In the genomic region with DNA sequence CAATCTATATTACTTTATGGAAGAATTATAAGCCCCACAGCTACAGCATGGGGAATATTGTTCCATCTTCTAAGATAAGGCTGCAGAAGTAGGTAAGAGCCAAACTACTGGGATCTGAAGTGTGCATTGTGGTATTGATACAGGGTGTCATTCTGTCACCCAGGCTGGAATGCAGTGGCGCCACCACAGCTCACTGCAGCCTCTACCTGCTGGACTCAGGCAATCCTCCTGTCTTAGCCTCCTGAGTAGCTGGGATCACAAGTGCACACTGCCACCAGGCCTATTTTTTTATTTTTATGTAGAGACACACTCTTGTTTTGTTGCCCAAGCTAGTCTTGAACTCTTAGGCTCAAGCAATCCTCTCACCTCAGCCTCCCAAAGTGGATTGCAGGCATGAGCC, we compare ENCODE assay signal across 25 cellular contexts. TPM values are rescaled to one million over a fixed set of nuclear protein-coding genes. Genes with fewer than 3 reads are reported as not detected.
A peak's percentile ranks its signal among the peaks of the same experiment; 100 is the strongest.
DNase-seq lines count a peak whose midpoint lies in the region; ATAC-seq, FAIRE-seq and TF ChIP-seq lines count a peak whose summit lies in the region.
"Had no signal": no experiment of that assay in that cellular context is flagged by ENCODE, and none has a peak within 500 bp of the region (broad histone marks: within the 10 kb centered on the region; RNA-seq: fewer than 3 reads in every experiment).

No MANE protein-coding gene starts in this region.

- H3K36me3 ChIP-seq in OCI-LY7 (ENCODE audit: insufficient read depth, low read length) (peaks cover 5% of the 10 kb centered on the region; the same call in 1 of the 2 replicates), HepG2 (replicated peaks in 1 of 2; ENCODE audit: control insufficient read depth in 1 of 2, insufficient read depth in 2 of 2, low read length in 2 of 2) (no peaks in the 10 kb centered on the region)
- H3K36me3 ChIP-seq: BE2C had no signal

- POLR2A ChIA-PET in OCI-LY7 (lab: Charles Lee) (interaction anchor here (0.5 to 0.6 kb wide), 2 partner anchors 16 to 114 kb away, joined by 3 read pairs; no protein-coding TSS in a partner anchor), WTC11 (lab: Charles Lee) (interaction anchor here (0.6 kb wide), 1 partner anchor 299 kb away, joined by 6 read pairs; no protein-coding TSS in a partner anchor), HepG2 (lab: Yijun Ruan, JAX) (no interaction called here)

- CTCF ChIA-PET in OCI-LY7 (lab: Charles Lee; ENCODE audit: unreplicated experiment): no interaction called here
- CTCF ChIA-PET in WTC11 (lab: Charles Lee): interaction anchor here (0.6 kb wide), 1 partner anchor 56 kb away, joined by 5 read pairs; no protein-coding TSS in a partner anchor
- CTCF ChIA-PET in HepG2 (lab: Yijun Ruan, JAX; ENCODE audit: low intra/inter-chr PET ratio, low total read pairs): no interaction called here

- ATAC-seq in WTC11 (no peak), HepG2 (peak; percentile 15; the same call in 2 of the 3 replicates)
- ATAC-seq: A549, GM12878, GM23338 had no signal

- H3K27ac ChIP-seq in OCI-LY7 (ENCODE audit: low read depth, low read length, poor library complexity, severe bottlenecking): no peak overlapping the region
- H3K27ac ChIP-seq in HepG2 (ENCODE audit: extremely low read length, insufficient read depth, low read length): no peak overlapping the region
- H3K27ac ChIP-seq: 22Rv1; A549; BLaER1 treated with 17β-estradiol and CSF1 and Interleukin-3, amounts not matched to agents 10 nM and 100 nM had no signal

- 0 out of 2 replicates have a peak, but pooled peaks cover 2% of the 10 kb centered on the region for H3K36me3 Mint-ChIP-seq in WTC11
- peaks cover 16% of the 10 kb centered on the region for H3K36me3 Mint-ChIP-seq in activated T-cell treated with anti-CD3 and anti-CD28 coated beads, Interleukin-2, amount 50 U/mL, for 24 hours (ENCODE audit: low read depth)

- TF ChIP-seq RAD21 in HepG2 (CRISPR knock-in tag; IDR thresholded peaks at IDR 0.05): no peak

- H3K4me3 ChIP-seq in OCI-LY7 (ENCODE audit: low read depth, low read length, poor library complexity, severe bottlenecking) (no peak overlapping the region), HepG2 (replicated peaks in 1 of 3; ENCODE audit: insufficient read depth in 1 of 3, low read depth in 2 of 3, low read length in 3 of 3) (no peak overlapping the region)
- H3K4me3 ChIP-seq: A549; BLaER1 treated with 17β-estradiol and CSF1 and Interleukin-3, amounts not matched to agents 10 nM and 100 nM; GM12878; GM23338 had no signal

- H3K79me2 ChIP-seq in OCI-LY7 (ENCODE audit: insufficient read depth, low read depth, low read length): no peaks in the 10 kb centered on the region
- H3K79me2 ChIP-seq in HepG2 (ENCODE audit: insufficient read depth, low read length): no peaks in the 10 kb centered on the region

- TF ChIP-seq CTCF in OCI-LY7 (conservative IDR thresholded peaks at IDR 0.05; ENCODE audit: low read length): 0 out of 2 replicates have a peak, but pooled peaks have one; percentile 13
- no peak for TF ChIP-seq CTCF in WTC11 (IDR thresholded peaks at IDR 0.05)
- TF ChIP-seq CTCF in HepG2 (CRISPR knock-in tag; IDR thresholded peaks at IDR 0.05): no peak

- H3K4me1 ChIP-seq in OCI-LY7 (ENCODE audit: insufficient read depth, low read length, poor library complexity, severe bottlenecking) (no peaks in the 10 kb centered on the region), HepG2 (ENCODE audit: insufficient read depth, low read length) (no peaks in the 10 kb centered on the region)
- H3K4me1 ChIP-seq: A549; BE2C; BLaER1 treated with 17β-estradiol and CSF1 and Interleukin-3, amounts not matched to agents 10 nM and 100 nM had no signal

- peaks cover 8% of the 10 kb centered on the region for H3K4me1 Mint-ChIP-seq in WTC11
- H3K4me1 Mint-ChIP-seq in activated T-cell treated with anti-CD3 and anti-CD28 coated beads, Interleukin-2, amount 50 U/mL, for 24 hours (ENCODE audit: low read depth): no peaks in the 10 kb centered on the region
- H3K4me1 Mint-ChIP-seq: CD14-positive monocyte; CD8-positive, alpha-beta memory T cell had no signal

- no peak for TF ChIP-seq EP300 in HepG2 (IDR thresholded peaks at IDR 0.05; ENCODE audit: low read depth in 2 of 2, low read length in 2 of 2)
- TF ChIP-seq EP300 in HepG2 (CRISPR knock-in tag; IDR thresholded peaks at IDR 0.05; ENCODE audit: borderline replicate concordance): no peak

- intact Hi-C loops in OCI-LY7 (cut with micrococcal nuclease; ENCODE audit: unreplicated experiment): no loop called here
- intact Hi-C loops in HepG2 (cut with micrococcal nuclease; ENCODE audit: unreplicated experiment): no loop called here

- no peaks in the 10 kb centered on the region for H3K27me3 ChIP-seq in HepG2 (ENCODE audit: control insufficient read depth in 1 of 2, insufficient read depth in 2 of 2, low read length in 2 of 2)
- H3K27me3 ChIP-seq: BE2C; BLaER1 treated with 17β-estradiol and CSF1 and Interleukin-3, amounts not matched to agents 10 nM and 100 nM had no signal

- no peaks in the 10 kb centered on the region for H3K9me3 Mint-ChIP-seq in WTC11
- H3K9me3 Mint-ChIP-seq in activated T-cell treated with anti-CD3 and anti-CD28 coated beads, Interleukin-2, amount 50 U/mL, for 24 hours: no peaks in the 10 kb centered on the region
- H3K9me3 Mint-ChIP-seq: CD4-positive, alpha-beta T cell; CD8-positive, alpha-beta memory T cell; GM23338; H9; HFFc6 had no signal

- no peak for FAIRE-seq in HepG2 (lab: Jason Lieb, UNC)
- FAIRE-seq: A549, D721Med, GM12878 had no signal

- H2AFZ ChIP-seq in OCI-LY7 (ENCODE audit: low read length) (no peak overlapping the region), HepG2 (ENCODE audit: low read length) (no peak overlapping the region)
- H2AFZ ChIP-seq: GM23338 had no signal

- in situ Hi-C loops in HepG2 (cut with HindIII; ENCODE audit: extremely low pct_ligation_motif_present, low pct_unique_long_range_greater_than_20kb): no loop called here

- H3K9ac ChIP-seq in HepG2 (ENCODE audit: insufficient read depth, low read depth, low read length): no peak overlapping the region
- H3K9ac ChIP-seq: BLaER1 treated with 17β-estradiol and CSF1 and Interleukin-3, amounts not matched to agents 10 nM and 100 nM had no signal

- no peak overlapping the region for H3K4me3 Mint-ChIP-seq in WTC11
- H3K4me3 Mint-ChIP-seq in activated T-cell treated with anti-CD3 and anti-CD28 coated beads, Interleukin-2, amount 50 U/mL, for 24 hours: no peak overlapping the region
- H3K4me3 Mint-ChIP-seq: CD14-positive monocyte; CD4-positive, alpha-beta T cell; CD8-positive, alpha-beta memory T cell; GM23338; H9; HFFc6 had no signal

- TF ChIP-seq POLR2A in HepG2 (IDR thresholded peaks at IDR 0.05; ENCODE audit: insufficient read depth in 1 of 2, low read depth in 2 of 2, low read length in 2 of 2): no peak

- no peaks in the 10 kb centered on the region for H3K27me3 Mint-ChIP-seq in WTC11 (ENCODE audit: low read depth)
- H3K27me3 Mint-ChIP-seq in activated T-cell treated with anti-CD3 and anti-CD28 coated beads, Interleukin-2, amount 50 U/mL, for 24 hours: no peaks in the 10 kb centered on the region
- H3K27me3 Mint-ChIP-seq: CD4-positive, alpha-beta T cell; CD8-positive, alpha-beta memory T cell had no signal

- H3K27ac Mint-ChIP-seq in WTC11: no peak overlapping the region
- no peak overlapping the region for H3K27ac Mint-ChIP-seq in activated T-cell treated with anti-CD3 and anti-CD28 coated beads, Interleukin-2, amount 50 U/mL, for 24 hours
- H3K27ac Mint-ChIP-seq: CD14-positive monocyte; CD4-positive, alpha-beta T cell; GM23338; H9; HFFc6 had no signal

- BruUV-seq in OCI-LY7 (replicated peaks; lab: Mats Ljungman, UMichigan) (no TSS peak), HepG2 (replicated peaks; lab: Mats Ljungman, UMichigan) (no TSS peak)

- H3K4me2 ChIP-seq in OCI-LY7 (ENCODE audit: low read length) (no peak overlapping the region), HepG2 (ENCODE audit: low read depth, low read length) (no peak overlapping the region)
- H3K4me2 ChIP-seq: A549; BLaER1 treated with 17β-estradiol and CSF1 and Interleukin-3, amounts not matched to agents 10 nM and 100 nM; GM23338 had no signal

- DNase-seq in DMS53 (lab: John Stamatoyannopoulos, UW) (peak; percentile 19), DMS53 treated with DMSO at 0.1 percent for 48 hours (lab: John Stamatoyannopoulos, UW; ENCODE audit: unreplicated experiment) (no peak), OCI-LY7 (ENCODE audit: low spot score) (no peak), WTC11 (ENCODE audit: low spot score) (no peak), HepG2 (ENCODE audit: low spot score) (no peak), NCI-H1436 treated with DMSO at 0.1 percent for 48 hours (lab: John Stamatoyannopoulos, UW) (no peak), NK-92 (lab: John Stamatoyannopoulos, UW; ENCODE audit: unreplicated experiment) (no peak)
- DNase-seq in activated T-cell treated with anti-CD3 and anti-CD28 coated beads, Interleukin-2, amount 50 U/mL, for 24 hours: no peak
- DNase-seq: ACHN; AML-193; BE2C; CD4-positive, alpha-beta T cell; CD8-positive, alpha-beta memory T cell; DMS 273 treated with DMSO at 0.1 percent for 48 hours; EL; GDM1; H9; HFFc6 had no signal

- H4K20me1 ChIP-seq in OCI-LY7 (ENCODE audit: insufficient read depth, low read length) (no peaks in the 10 kb centered on the region), HepG2 (ENCODE audit: insufficient read depth, low read length) (no peaks in the 10 kb centered on the region)
- H4K20me1 ChIP-seq: BLaER1 treated with 17β-estradiol and CSF1 and Interleukin-3, amounts not matched to agents 10 nM and 100 nM had no signal

- no CpG with 5 or more reads among the region's 1 CpG for WGBS in HepG2 (ENCODE audit: low lambda C conversion rate)

- H3K9me3 ChIP-seq in OCI-LY7 (ENCODE audit: low read length): no peaks in the 10 kb centered on the region
- H3K9me3 ChIP-seq in HepG2 (ENCODE audit: low read length): no peaks in the 10 kb centered on the region
- H3K9me3 ChIP-seq: A549; BE2C; BLaER1 treated with 17β-estradiol and CSF1 and Interleukin-3, amounts not matched to agents 10 nM and 100 nM had no signal

- H3K9me2 ChIP-seq in OCI-LY7 (ENCODE audit: insufficient read depth, low read length): no peaks in the 10 kb centered on the region

RNA-seq across cellular contexts. Expression of gene DIP2B, which starts 21.3 kb away (rescaled TPM):
- total RNA-seq in OCI-LY7 (2014; rRNA removed; shearing (Covaris generic)): 17.0 TPM in 2 replicates
- total RNA-seq in OCI-LY7 (2022): 22.3 and 24.1 TPM in 2 replicates
- total RNA-seq in WTC11 (2021): 20.6 to 26.1 TPM (median 22.0 TPM) in 3 replicates
- total RNA-seq in HepG2 (2016; rRNA removed; fragmentation: Illumina TruSeq; extraction: Trizol): 35.8 and 52.4 TPM in 2 replicates
- 7.9 and 8.0 TPM in 2 replicates for total RNA-seq in HepG2 (2016; cell fraction: cytosol; rRNA removed; fragmentation: Illumina TruSeq; extraction: Trizol; ENCODE audit: low read depth)
- 36.4 and 48.2 TPM in 2 replicates for total RNA-seq in HepG2 (2016; cell fraction: insoluble cytoplasmic fraction; rRNA removed; fragmentation: Illumina TruSeq; extraction: Trizol)
- 13.9 and 15.2 TPM in 2 replicates for total RNA-seq in HepG2 (2016; cell fraction: membrane; rRNA removed; fragmentation: Illumina TruSeq; extraction: Trizol)
- 36.6 and 40.2 TPM in 2 replicates for total RNA-seq in HepG2 (2016; cell fraction: nucleus; rRNA removed; fragmentation: Illumina TruSeq; extraction: Trizol)
- polyA plus RNA-seq in HepG2 (2011; rRNA removed): 28.6 and 32.1 TPM in 2 replicates
- polyA plus RNA-seq in HepG2 (2011; cell fraction: cytosol; rRNA removed): 23.1 and 27.1 TPM in 2 replicates
- polyA plus RNA-seq in HepG2 (2011; cell fraction: nucleus; rRNA removed): 29.8 and 33.8 TPM in 2 replicates
- polyA plus RNA-seq in HepG2 (2012): 19.5 and 22.8 TPM in 2 replicates
- 0.80 and 0.85 TPM in 2 replicates for polyA plus RNA-seq in HepG2 (2016; cell fraction: cytosol; fragmentation: Illumina TruSeq; extraction: Trizol; ENCODE audit: low read depth)
- polyA plus RNA-seq in HepG2 (2016; cell fraction: insoluble cytoplasmic fraction; fragmentation: Illumina TruSeq; extraction: Trizol; ENCODE audit: low read depth): 29.6 and 31.2 TPM in 2 replicates
- polyA plus RNA-seq in HepG2 (2016; cell fraction: membrane; fragmentation: Illumina TruSeq; extraction: Trizol; ENCODE audit: low read depth): 2.8 and 3.7 TPM in 2 replicates
- polyA plus RNA-seq in HepG2 (2016; cell fraction: nucleus; fragmentation: Illumina TruSeq; extraction: Trizol; ENCODE audit: insufficient read depth, low read depth): 29.3 and 32.4 TPM in 2 replicates
- 63.8 and 156 TPM in 2 replicates for polyA minus RNA-seq in HepG2 (2011; rRNA and poly(A)+ RNA removed; ENCODE audit: low replicate concordance)
- 51.0 and 54.1 TPM in 2 replicates for polyA minus RNA-seq in HepG2 (2011; cell fraction: cytosol; rRNA and poly(A)+ RNA removed)
- polyA minus RNA-seq in HepG2 (2011; cell fraction: nucleus; rRNA and poly(A)+ RNA removed): 58.8 and 79.2 TPM in 2 replicates
